ENCODE assay signal across 1 cellular context in the genomic region with DNA sequence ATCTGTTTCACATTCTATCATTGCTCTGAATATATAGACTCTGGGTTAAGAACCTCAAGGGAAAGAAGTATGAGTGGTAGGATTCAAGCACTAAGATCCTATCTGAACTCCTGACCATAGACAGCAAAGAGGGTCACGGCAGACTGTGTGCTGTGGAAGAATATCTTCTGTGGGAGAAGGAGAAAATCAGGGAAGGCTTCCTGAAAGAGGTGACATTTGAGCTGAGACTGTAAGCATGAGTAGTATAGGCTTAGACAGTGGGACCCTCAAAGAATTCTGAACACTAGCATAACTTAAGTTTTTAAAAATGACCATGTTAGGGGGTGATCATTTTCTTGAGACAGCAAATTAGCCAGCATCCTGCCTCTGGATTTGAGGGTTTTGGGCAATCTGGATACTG.
TF ChIP-seq lines count a peak whose summit lies in the region.

No MANE protein-coding gene starts in this region.

TF ChIP-seq in K562, 482 proteins besides CTCF, POLR2A, EP300 and RAD21 (continued from another document):
- TF ChIP-seq, protein P1, sequence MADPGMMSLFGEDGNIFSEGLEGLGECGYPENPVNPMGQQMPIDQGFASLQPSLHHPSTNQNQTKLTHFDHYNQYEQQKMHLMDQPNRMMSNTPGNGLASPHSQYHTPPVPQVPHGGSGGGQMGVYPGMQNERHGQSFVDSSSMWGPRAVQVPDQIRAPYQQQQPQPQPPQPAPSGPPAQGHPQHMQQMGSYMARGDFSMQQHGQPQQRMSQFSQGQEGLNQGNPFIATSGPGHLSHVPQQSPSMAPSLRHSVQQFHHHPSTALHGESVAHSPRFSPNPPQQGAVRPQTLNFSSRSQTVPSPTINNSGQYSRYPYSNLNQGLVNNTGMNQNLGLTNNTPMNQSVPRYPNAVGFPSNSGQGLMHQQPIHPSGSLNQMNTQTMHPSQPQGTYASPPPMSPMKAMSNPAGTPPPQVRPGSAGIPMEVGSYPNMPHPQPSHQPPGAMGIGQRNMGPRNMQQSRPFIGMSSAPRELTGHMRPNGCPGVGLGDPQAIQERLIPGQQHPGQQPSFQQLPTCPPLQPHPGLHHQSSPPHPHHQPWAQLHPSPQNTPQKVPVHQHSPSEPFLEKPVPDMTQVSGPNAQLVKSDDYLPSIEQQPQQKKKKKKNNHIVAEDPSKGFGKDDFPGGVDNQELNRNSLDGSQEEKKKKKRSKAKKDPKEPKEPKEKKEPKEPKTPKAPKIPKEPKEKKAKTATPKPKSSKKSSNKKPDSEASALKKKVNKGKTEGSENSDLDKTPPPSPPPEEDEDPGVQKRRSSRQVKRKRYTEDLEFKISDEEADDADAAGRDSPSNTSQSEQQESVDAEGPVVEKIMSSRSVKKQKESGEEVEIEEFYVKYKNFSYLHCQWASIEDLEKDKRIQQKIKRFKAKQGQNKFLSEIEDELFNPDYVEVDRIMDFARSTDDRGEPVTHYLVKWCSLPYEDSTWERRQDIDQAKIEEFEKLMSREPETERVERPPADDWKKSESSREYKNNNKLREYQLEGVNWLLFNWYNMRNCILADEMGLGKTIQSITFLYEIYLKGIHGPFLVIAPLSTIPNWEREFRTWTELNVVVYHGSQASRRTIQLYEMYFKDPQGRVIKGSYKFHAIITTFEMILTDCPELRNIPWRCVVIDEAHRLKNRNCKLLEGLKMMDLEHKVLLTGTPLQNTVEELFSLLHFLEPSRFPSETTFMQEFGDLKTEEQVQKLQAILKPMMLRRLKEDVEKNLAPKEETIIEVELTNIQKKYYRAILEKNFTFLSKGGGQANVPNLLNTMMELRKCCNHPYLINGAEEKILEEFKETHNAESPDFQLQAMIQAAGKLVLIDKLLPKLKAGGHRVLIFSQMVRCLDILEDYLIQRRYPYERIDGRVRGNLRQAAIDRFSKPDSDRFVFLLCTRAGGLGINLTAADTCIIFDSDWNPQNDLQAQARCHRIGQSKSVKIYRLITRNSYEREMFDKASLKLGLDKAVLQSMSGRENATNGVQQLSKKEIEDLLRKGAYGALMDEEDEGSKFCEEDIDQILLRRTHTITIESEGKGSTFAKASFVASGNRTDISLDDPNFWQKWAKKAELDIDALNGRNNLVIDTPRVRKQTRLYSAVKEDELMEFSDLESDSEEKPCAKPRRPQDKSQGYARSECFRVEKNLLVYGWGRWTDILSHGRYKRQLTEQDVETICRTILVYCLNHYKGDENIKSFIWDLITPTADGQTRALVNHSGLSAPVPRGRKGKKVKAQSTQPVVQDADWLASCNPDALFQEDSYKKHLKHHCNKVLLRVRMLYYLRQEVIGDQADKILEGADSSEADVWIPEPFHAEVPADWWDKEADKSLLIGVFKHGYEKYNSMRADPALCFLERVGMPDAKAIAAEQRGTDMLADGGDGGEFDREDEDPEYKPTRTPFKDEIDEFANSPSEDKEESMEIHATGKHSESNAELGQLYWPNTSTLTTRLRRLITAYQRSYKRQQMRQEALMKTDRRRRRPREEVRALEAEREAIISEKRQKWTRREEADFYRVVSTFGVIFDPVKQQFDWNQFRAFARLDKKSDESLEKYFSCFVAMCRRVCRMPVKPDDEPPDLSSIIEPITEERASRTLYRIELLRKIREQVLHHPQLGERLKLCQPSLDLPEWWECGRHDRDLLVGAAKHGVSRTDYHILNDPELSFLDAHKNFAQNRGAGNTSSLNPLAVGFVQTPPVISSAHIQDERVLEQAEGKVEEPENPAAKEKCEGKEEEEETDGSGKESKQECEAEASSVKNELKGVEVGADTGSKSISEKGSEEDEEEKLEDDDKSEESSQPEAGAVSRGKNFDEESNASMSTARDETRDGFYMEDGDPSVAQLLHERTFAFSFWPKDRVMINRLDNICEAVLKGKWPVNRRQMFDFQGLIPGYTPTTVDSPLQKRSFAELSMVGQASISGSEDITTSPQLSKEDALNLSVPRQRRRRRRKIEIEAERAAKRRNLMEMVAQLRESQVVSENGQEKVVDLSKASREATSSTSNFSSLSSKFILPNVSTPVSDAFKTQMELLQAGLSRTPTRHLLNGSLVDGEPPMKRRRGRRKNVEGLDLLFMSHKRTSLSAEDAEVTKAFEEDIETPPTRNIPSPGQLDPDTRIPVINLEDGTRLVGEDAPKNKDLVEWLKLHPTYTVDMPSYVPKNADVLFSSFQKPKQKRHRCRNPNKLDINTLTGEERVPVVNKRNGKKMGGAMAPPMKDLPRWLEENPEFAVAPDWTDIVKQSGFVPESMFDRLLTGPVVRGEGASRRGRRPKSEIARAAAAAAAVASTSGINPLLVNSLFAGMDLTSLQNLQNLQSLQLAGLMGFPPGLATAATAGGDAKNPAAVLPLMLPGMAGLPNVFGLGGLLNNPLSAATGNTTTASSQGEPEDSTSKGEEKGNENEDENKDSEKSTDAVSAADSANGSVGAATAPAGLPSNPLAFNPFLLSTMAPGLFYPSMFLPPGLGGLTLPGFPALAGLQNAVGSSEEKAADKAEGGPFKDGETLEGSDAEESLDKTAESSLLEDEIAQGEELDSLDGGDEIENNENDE (IDR thresholded peaks at IDR 0.05; ENCODE audit: low read depth, low read length) = no peak
